2 cellular contexts compared by ENCODE assay signal in the genomic region with DNA sequence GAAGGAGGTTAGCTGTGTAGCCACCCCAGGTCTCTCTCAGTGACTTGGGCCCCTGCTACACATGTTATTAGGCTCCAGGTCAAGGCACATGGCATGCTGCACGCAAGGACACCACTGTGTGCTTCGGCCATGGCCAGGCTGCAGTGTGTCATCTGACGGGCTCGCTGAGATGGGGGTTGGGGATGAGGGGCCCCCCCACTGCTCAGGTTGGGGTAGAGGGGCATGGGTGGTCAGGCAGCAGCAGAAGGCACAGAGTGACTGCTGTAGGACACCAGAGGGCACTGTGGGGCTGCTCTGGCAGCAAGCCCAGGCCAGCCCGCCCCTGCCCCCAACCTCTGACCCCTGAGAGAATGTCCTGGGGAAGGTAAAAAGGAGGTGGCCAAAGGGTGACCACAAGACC.
TF ChIP-seq lines count a peak whose summit lies in the region.

No MANE protein-coding gene starts in this region.

TF ChIP-seq in IMR-90, 13 proteins besides CTCF, POLR2A, EP300 and RAD21 (continued from another document):
- peak; percentile 31; the same call in 1 of the 2 replicates for TF ChIP-seq MAZ (IDR thresholded peaks at IDR 0.05; ENCODE audit: borderline replicate concordance, low read depth, low read length)
- TF ChIP-seq RFX5 (IDR thresholded peaks at IDR 0.05; ENCODE audit: low read depth, low read length): no peak
- TF ChIP-seq, protein P1, sequence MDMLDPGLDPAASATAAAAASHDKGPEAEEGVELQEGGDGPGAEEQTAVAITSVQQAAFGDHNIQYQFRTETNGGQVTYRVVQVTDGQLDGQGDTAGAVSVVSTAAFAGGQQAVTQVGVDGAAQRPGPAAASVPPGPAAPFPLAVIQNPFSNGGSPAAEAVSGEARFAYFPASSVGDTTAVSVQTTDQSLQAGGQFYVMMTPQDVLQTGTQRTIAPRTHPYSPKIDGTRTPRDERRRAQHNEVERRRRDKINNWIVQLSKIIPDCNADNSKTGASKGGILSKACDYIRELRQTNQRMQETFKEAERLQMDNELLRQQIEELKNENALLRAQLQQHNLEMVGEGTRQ (IDR thresholded peaks at IDR 0.05; ENCODE audit: low read depth, low read length): no peak
- no peak for TF ChIP-seq NFE2L2 (IDR thresholded peaks at IDR 0.05; ENCODE audit: low read depth, low read length)
- TF ChIP-seq CHD1 (IDR thresholded peaks at IDR 0.05; ENCODE audit: low read depth, low read length): no peak
- no peak for TF ChIP-seq BHLHE40 (IDR thresholded peaks at IDR 0.05; ENCODE audit: low read depth, low read length)
- TF ChIP-seq MXI1 (IDR thresholded peaks at IDR 0.05; ENCODE audit: borderline replicate concordance, low read depth, low read length): no peak
- TF ChIP-seq RCOR1 (IDR thresholded peaks at IDR 0.05; ENCODE audit: insufficient replicate concordance, low read length): no peak
- no peak for TF ChIP-seq CEBPB (IDR thresholded peaks at IDR 0.05; ENCODE audit: low read depth, low read length)
- no peak for TF ChIP-seq MAFK (IDR thresholded peaks at IDR 0.05; ENCODE audit: low read depth, low read length)
- TF ChIP-seq FOS (IDR thresholded peaks at IDR 0.05; ENCODE audit: low read depth, low read length): no peak
- TF ChIP-seq, protein P2, sequence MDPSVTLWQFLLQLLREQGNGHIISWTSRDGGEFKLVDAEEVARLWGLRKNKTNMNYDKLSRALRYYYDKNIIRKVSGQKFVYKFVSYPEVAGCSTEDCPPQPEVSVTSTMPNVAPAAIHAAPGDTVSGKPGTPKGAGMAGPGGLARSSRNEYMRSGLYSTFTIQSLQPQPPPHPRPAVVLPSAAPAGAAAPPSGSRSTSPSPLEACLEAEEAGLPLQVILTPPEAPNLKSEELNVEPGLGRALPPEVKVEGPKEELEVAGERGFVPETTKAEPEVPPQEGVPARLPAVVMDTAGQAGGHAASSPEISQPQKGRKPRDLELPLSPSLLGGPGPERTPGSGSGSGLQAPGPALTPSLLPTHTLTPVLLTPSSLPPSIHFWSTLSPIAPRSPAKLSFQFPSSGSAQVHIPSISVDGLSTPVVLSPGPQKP (IDR thresholded peaks at IDR 0.05; ENCODE audit: borderline replicate concordance, low read depth, low read length): no peak

TF ChIP-seq in neural cell, 6 proteins besides CTCF, POLR2A, EP300 and RAD21 (continued from another document):
- TF ChIP-seq, protein P3, sequence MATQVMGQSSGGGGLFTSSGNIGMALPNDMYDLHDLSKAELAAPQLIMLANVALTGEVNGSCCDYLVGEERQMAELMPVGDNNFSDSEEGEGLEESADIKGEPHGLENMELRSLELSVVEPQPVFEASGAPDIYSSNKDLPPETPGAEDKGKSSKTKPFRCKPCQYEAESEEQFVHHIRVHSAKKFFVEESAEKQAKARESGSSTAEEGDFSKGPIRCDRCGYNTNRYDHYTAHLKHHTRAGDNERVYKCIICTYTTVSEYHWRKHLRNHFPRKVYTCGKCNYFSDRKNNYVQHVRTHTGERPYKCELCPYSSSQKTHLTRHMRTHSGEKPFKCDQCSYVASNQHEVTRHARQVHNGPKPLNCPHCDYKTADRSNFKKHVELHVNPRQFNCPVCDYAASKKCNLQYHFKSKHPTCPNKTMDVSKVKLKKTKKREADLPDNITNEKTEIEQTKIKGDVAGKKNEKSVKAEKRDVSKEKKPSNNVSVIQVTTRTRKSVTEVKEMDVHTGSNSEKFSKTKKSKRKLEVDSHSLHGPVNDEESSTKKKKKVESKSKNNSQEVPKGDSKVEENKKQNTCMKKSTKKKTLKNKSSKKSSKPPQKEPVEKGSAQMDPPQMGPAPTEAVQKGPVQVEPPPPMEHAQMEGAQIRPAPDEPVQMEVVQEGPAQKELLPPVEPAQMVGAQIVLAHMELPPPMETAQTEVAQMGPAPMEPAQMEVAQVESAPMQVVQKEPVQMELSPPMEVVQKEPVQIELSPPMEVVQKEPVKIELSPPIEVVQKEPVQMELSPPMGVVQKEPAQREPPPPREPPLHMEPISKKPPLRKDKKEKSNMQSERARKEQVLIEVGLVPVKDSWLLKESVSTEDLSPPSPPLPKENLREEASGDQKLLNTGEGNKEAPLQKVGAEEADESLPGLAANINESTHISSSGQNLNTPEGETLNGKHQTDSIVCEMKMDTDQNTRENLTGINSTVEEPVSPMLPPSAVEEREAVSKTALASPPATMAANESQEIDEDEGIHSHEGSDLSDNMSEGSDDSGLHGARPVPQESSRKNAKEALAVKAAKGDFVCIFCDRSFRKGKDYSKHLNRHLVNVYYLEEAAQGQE (IDR thresholded peaks at IDR 0.05; ENCODE audit: borderline replicate concordance): no peak
- TF ChIP-seq SMC3 (conservative IDR thresholded peaks at IDR 0.05; ENCODE audit: poor library complexity) (no peak), MXI1 (conservative IDR thresholded peaks at IDR 0.05; ENCODE audit: poor library complexity, severe bottlenecking) (no peak)
